23 cellular contexts compared by ENCODE assay signal in genomic region chr11:83150450-83150849, GRCh38.
"Had no signal": no experiment of that assay in that cellular context is flagged by ENCODE, and none has a peak within 500 bp of the region (broad histone marks: within the 10 kb centered on the region; RNA-seq: fewer than 3 reads in every experiment).

No MANE protein-coding gene starts in this region.

- H3K9me3 ChIP-seq: esophagus squamous epithelium, gastrocnemius medialis, neutrophil, prostate gland, right atrium auricular region, stomach, thyroid gland, vagina had no signal

- H3K27me3 ChIP-seq: esophagus squamous epithelium, gastrocnemius medialis, right atrium auricular region, stomach, thyroid gland, vagina had no signal

- H3K79me2 ChIP-seq: parathyroid adenoma had no signal

- H2AFZ ChIP-seq: parathyroid adenoma had no signal

- ATAC-seq: effector memory CD8-positive, alpha-beta T cell; gastrocnemius medialis; left lobe of liver; natural killer cell; sciatic nerve; stimulated activated effector memory CD8-positive, alpha-beta T cell treated with anti-CD3 and anti-CD28 coated beads, Interleukin-12 subunit alpha, Interleukin-12 subunit beta, amount 100 ng/mL, for 72 hours had no signal

- H3K4me1 ChIP-seq: parathyroid adenoma, prostate gland, right atrium auricular region, vagina had no signal

- H3K4me3 ChIP-seq: esophagus squamous epithelium, gastrocnemius medialis, lung, prostate gland, right atrium auricular region, stomach, thyroid gland, vagina had no signal

- H3K36me3 ChIP-seq: esophagus squamous epithelium, gastrocnemius medialis, neutrophil, prostate gland, right atrium auricular region, stomach, thyroid gland, vagina had no signal

- H3K9ac ChIP-seq: parathyroid adenoma had no signal

- H3K27ac ChIP-seq: esophagus squamous epithelium, gastrocnemius medialis, neutrophil, parathyroid adenoma, prostate gland, right atrium auricular region, stomach, thyroid gland, vagina had no signal

- DNase-seq: cortex of kidney; effector memory CD8-positive, alpha-beta T cell; esophagus squamous epithelium; gastrocnemius medialis; head of caudate nucleus; kidney; natural killer cell; stimulated activated CD4-positive, alpha-beta T cell treated with anti-CD3 and anti-CD28 coated beads, Interleukin-2, amount 100 ng/mL, for 24 hours; stimulated activated CD4-positive, alpha-beta T cell treated with anti-CD3 and anti-CD28 coated beads, Interleukin-4, amount 100 ng/mL, for 24 hours; stimulated activated naive CD4-positive, alpha-beta T cell treated with Interleukin-2 at 50 U/mL for 16 hours; stomach; thyroid gland; trophoblast cell had no signal

- FAIRE-seq: endometrium, kidney had no signal
